Comparison of ENCODE assay signal across 2 cellular contexts in genomic region chr10:113775681-113776294, GRCh38.
TF ChIP-seq lines count a peak whose summit lies in the region.

No MANE protein-coding gene starts in this region.

TF ChIP-seq in GM23338, 12 proteins besides CTCF, POLR2A, EP300 and RAD21:
- TF ChIP-seq EZH2 (IDR thresholded peaks at IDR 0.05; ENCODE audit: low read depth, unreplicated experiment) = no peak
- no peak for TF ChIP-seq ZNF331 (CRISPR knock-in tag; IDR thresholded peaks at IDR 0.05; ENCODE audit: low read depth)
- no peak for TF ChIP-seq EZH2phosphoT487 (IDR thresholded peaks at IDR 0.05; ENCODE audit: unreplicated experiment)
- no peak for TF ChIP-seq ZNF462 (CRISPR knock-in tag; IDR thresholded peaks at IDR 0.05)
- no peak for TF ChIP-seq NANOG (IDR thresholded peaks at IDR 0.05; ENCODE audit: borderline replicate concordance)
- TF ChIP-seq POLR2AphosphoS5 (IDR thresholded peaks at IDR 0.05; ENCODE audit: low read depth) = no peak
- no peak for TF ChIP-seq CREB1 (CRISPR knock-in tag; IDR thresholded peaks at IDR 0.05; ENCODE audit: low read depth)
- no peak for TF ChIP-seq ZNF114 (CRISPR knock-in tag; IDR thresholded peaks at IDR 0.05)
- TF ChIP-seq STAT1 (IDR thresholded peaks at IDR 0.05; ENCODE audit: unreplicated experiment) = no peak
- no peak for TF ChIP-seq REST (IDR thresholded peaks at IDR 0.05; ENCODE audit: unreplicated experiment)
- TF ChIP-seq ETS1 (IDR thresholded peaks at IDR 0.05) = no peak
- no peak for TF ChIP-seq JUNB (IDR thresholded peaks at IDR 0.05; ENCODE audit: unreplicated experiment)

TF ChIP-seq in K562, 482 proteins besides CTCF, POLR2A, EP300 and RAD21:
- TF ChIP-seq POLR3G (IDR thresholded peaks at IDR 0.05; ENCODE audit: extremely low read depth, insufficient read length, insufficient replicate concordance) (no peak), IRF2 (CRISPR knock-in tag; IDR thresholded peaks at IDR 0.05) (no peak), DACH1 (IDR thresholded peaks at IDR 0.05; ENCODE audit: partially characterized antibody) (no peak), RHOXF2B (CRISPR knock-in tag; conservative IDR thresholded peaks at IDR 0.05) (no peak), BHLHE40 (IDR thresholded peaks at IDR 0.05; ENCODE audit: low read length) (no peak), NRF1 (conservative IDR thresholded peaks at IDR 0.05 in 1 of 2, IDR thresholded peaks at IDR 0.05 in 1 of 2) (no peak), HMBOX1 (IDR thresholded peaks at IDR 0.05) (no peak), POLR2B (IDR thresholded peaks at IDR 0.05; ENCODE audit: low read depth, partially characterized antibody) (no peak), FOXJ2 (tag; IDR thresholded peaks at IDR 0.05) (no peak), KLF13 (tag; IDR thresholded peaks at IDR 0.05; ENCODE audit: borderline replicate concordance, low read depth) (no peak), E2F3 (CRISPR knock-in tag; IDR thresholded peaks at IDR 0.05) (no peak), PHF20 (IDR thresholded peaks at IDR 0.05; ENCODE audit: partially characterized antibody) (no peak), RFX5 (IDR thresholded peaks at IDR 0.05; ENCODE audit: low read depth, low read length) (no peak), TCF3 (CRISPR knock-in tag; IDR thresholded peaks at IDR 0.05) (peak; percentile 52), ZNF197 (CRISPR knock-in tag; IDR thresholded peaks at IDR 0.05; ENCODE audit: low read depth) (no peak), BCLAF1 (IDR thresholded peaks at IDR 0.05; ENCODE audit: borderline replicate concordance in 1 of 2, control insufficient read depth in 1 of 2, low read depth in 2 of 2, low read length in 1 of 2) (no peak), ZFP30 (CRISPR knock-in tag; IDR thresholded peaks at IDR 0.05; ENCODE audit: borderline replicate concordance) (no peak), NCOR1 (IDR thresholded peaks at IDR 0.05) (no peak), ZNF217 (CRISPR knock-in tag; IDR thresholded peaks at IDR 0.05) (no peak), CBFA2T3 (IDR thresholded peaks at IDR 0.05) (peak; percentile 39; the same call in 1 of the 2 replicates), PHB2 (IDR thresholded peaks at IDR 0.05; ENCODE audit: low read depth) (no peak), CSDE1 (IDR thresholded peaks at IDR 0.05) (no peak), ELK3 (CRISPR knock-in tag; IDR thresholded peaks at IDR 0.05) (no peak), ETV1 (tag; conservative IDR thresholded peaks at IDR 0.05; ENCODE audit: low read depth) (peak; percentile 35; the same call in 1 of the 2 replicates), TEAD4 (IDR thresholded peaks at IDR 0.05; ENCODE audit: low read length) (peak; percentile 19; the same call in 1 of the 2 replicates), TEAD4 (CRISPR knock-in tag; IDR thresholded peaks at IDR 0.05; ENCODE audit: borderline replicate concordance) (no peak), ARID1B (IDR thresholded peaks at IDR 0.05) (peak; percentile 28; the same call in 1 of the 2 replicates), ZBTB11 (CRISPR knock-in tag; IDR thresholded peaks at IDR 0.05) (no peak), ZC3H11A (IDR thresholded peaks at IDR 0.05; ENCODE audit: low read depth, low read length) (no peak), KDM5B (IDR thresholded peaks at IDR 0.05; ENCODE audit: insufficient replicate concordance, low read depth, low read length) (no peak), HDAC3 (IDR thresholded peaks at IDR 0.05; ENCODE audit: borderline replicate concordance, partially characterized antibody) (no peak), CEBPG (CRISPR knock-in tag; IDR thresholded peaks at IDR 0.05) (no peak), CEBPG (tag; conservative IDR thresholded peaks at IDR 0.05 in 1 of 2, IDR thresholded peaks at IDR 0.05 in 1 of 2) (0 out of 4 replicates have a peak, but pooled peaks of 1 of the 2 experiments have one; percentile 22), GABPB1 (CRISPR knock-in tag; IDR thresholded peaks at IDR 0.05) (no peak), SOX6 (IDR thresholded peaks at IDR 0.05) (0 out of 2 replicates have a peak, but pooled peaks have one; percentile 35), TRIM25 (IDR thresholded peaks at IDR 0.05; ENCODE audit: borderline replicate concordance) (no peak), RFX1 (IDR thresholded peaks at IDR 0.05) (no peak), NR2C2 (CRISPR knock-in tag; IDR thresholded peaks at IDR 0.05) (no peak), NR2C2 (tag; IDR thresholded peaks at IDR 0.05) (no peak), ZBTB49 (CRISPR knock-in tag; IDR thresholded peaks at IDR 0.05; ENCODE audit: borderline replicate concordance) (no peak), TAL1 (IDR thresholded peaks at IDR 0.05) (peak; percentile 32; the same call in 1 of the 2 replicates), ZNF324 (CRISPR knock-in tag; IDR thresholded peaks at IDR 0.05) (no peak)
